10 cellular contexts compared by ENCODE assay signal in genomic region chr11:17775035-17775348, GRCh38. TPM values are rescaled to one million over a fixed set of nuclear protein-coding genes. Genes with fewer than 3 reads are reported as not detected.
"Had no signal": no experiment of that assay in that cellular context is flagged by ENCODE, and none has a peak within 500 bp of the region (broad histone marks: within the 10 kb centered on the region; RNA-seq: fewer than 3 reads in every experiment).

No MANE protein-coding gene starts in this region.

- H3K9me3 ChIP-seq: HAP-1 had no signal

- H3K27ac Mint-ChIP-seq: HFFc6, IgD-negative memory B cell had no signal

- H3K4me3 ChIP-seq: GM23248, HAP-1 had no signal

- H2AFZ ChIP-seq: GM23248 had no signal

- H3K27me3 Mint-ChIP-seq: IgD-negative memory B cell had no signal

- ATAC-seq: HCT116 had no signal

- H3K4me1 ChIP-seq: HAP-1 had no signal

- H3K9ac ChIP-seq: GM23248 had no signal

- H3K36me3 Mint-ChIP-seq: IgD-negative memory B cell had no signal

- H3K9me3 Mint-ChIP-seq: HFFc6, IgD-negative memory B cell had no signal

- H3K27ac ChIP-seq: GM23248 had no signal

- H3K4me3 Mint-ChIP-seq: HFFc6 had no signal

- DNase-seq: GM23248, GOT3, H7, HFFc6, KBM-7 had no signal

- H3K36me3 ChIP-seq: HAP-1 had no signal

RNA-seq across cellular contexts. Expression of gene KCNC1, which starts 40.4 kb away (rescaled TPM):
- total RNA-seq: GM23248, H4, H7, HFFc6, HT-29 had no signal
- polyA plus RNA-seq: GM23248 had no signal

RNA-seq across cellular contexts. Expression of gene MYOD1, which starts 55.6 kb away (rescaled TPM):
- total RNA-seq: GM23248, H4, H7, HFFc6, HT-29 had no signal
- polyA plus RNA-seq: GM23248, IgD-negative memory B cell had no signal
